In genomic region chr10:14405076-14406065, GRCh38 we compare ENCODE assay signal across 13 cellular contexts.
DNase-seq lines count a peak whose midpoint lies in the region; ATAC-seq and TF ChIP-seq lines count a peak whose summit lies in the region.
"Had no signal": no experiment of that assay in that cellular context is flagged by ENCODE, and none has a peak within 500 bp of the region (broad histone marks: within the 10 kb centered on the region; RNA-seq: fewer than 3 reads in every experiment).

No MANE protein-coding gene starts in this region.

- H3K9me3 ChIP-seq in mammary epithelial cell (replicated peaks; ENCODE audit: insufficient read depth, low read length) = no peaks in the 10 kb centered on the region

- intact Hi-C loops in mammary epithelial cell (cut with micrococcal nuclease) = no loop called here

- H4K20me1 ChIP-seq in mammary epithelial cell (ENCODE audit: insufficient read depth, low read length) = no peaks in the 10 kb centered on the region
- H4K20me1 ChIP-seq: BLaER1 treated with 17β-estradiol and CSF1 and Interleukin-3, amounts not matched to agents 10 nM and 100 nM had no signal

- ATAC-seq in GM21786 (IDR thresholded peaks at IDR 0.05; ENCODE audit: unreplicated experiment) = no peak
- ATAC-seq: HCT116 had no signal

- dilution Hi-C loops in mammary epithelial cell (cut with HindIII; ENCODE audit: low sequenced_read_pairs) = no loop called here

- no peak overlapping the region for H2AFZ ChIP-seq in mammary epithelial cell (ENCODE audit: low read depth, low read length)

- H3K4me2 ChIP-seq in mammary epithelial cell (ENCODE audit: insufficient read depth, low read depth, low read length) = no peak overlapping the region
- H3K4me2 ChIP-seq: BLaER1 treated with 17β-estradiol and CSF1 and Interleukin-3, amounts not matched to agents 10 nM and 100 nM had no signal

- peak; percentile 97 for DNase-seq in A172 (ENCODE audit: low spot score)
- DNase-seq in HS-5 (ENCODE audit: low read depth) = peak; percentile 86
- DNase-seq in mammary epithelial cell = peak; percentile 69
- peak; percentile 92 for DNase-seq in kidney tubule cell (ENCODE audit: low spot score)
- no peak for DNase-seq in GOT3 (lab: John Stamatoyannopoulos, UW)
- DNase-seq in KG1 (lab: John Stamatoyannopoulos, UW) = no peak
- no peak for DNase-seq in NCI-H82 (lab: John Stamatoyannopoulos, UW)
- DNase-seq: activated CD4-positive, alpha-beta T cell treated with anti-CD3 and anti-CD28 coated beads for 48 hours; nephron progenitor cell; SHP77 treated with DMSO at 0.1 percent for 48 hours had no signal

- H3K27me3 ChIP-seq in mammary epithelial cell (ENCODE audit: insufficient read depth, low read length) = no peaks in the 10 kb centered on the region
- H3K27me3 ChIP-seq: BLaER1 treated with 17β-estradiol and CSF1 and Interleukin-3, amounts not matched to agents 10 nM and 100 nM had no signal

- in situ Hi-C loops in mammary epithelial cell (cut with MboI; ENCODE audit: low sequenced_read_pairs in 2 of 2) = no loop called here

- BruUV-seq in mammary epithelial cell (replicated peaks; lab: Mats Ljungman, UMichigan) = no TSS peak

- no peaks in the 10 kb centered on the region for H3K36me3 ChIP-seq in mammary epithelial cell (ENCODE audit: insufficient read depth, low read length)
- H3K36me3 ChIP-seq: BLaER1 treated with 17β-estradiol and CSF1 and Interleukin-3, amounts not matched to agents 10 nM and 100 nM had no signal

- CTCF ChIA-PET in mammary epithelial cell (lab: Charles Lee; ENCODE audit: low non-redundant PET) = no interaction called here

- 74% methylated on average over 18 of the region's 18 CpGs for WGBS in mammary epithelial cell (ENCODE audit: low coverage, missing lambda C conversion rate)

- no peak overlapping the region for H3K27ac ChIP-seq in mammary epithelial cell (ENCODE audit: insufficient read depth, low read depth, low read length)
- H3K27ac ChIP-seq: BLaER1 treated with 17β-estradiol and CSF1 and Interleukin-3, amounts not matched to agents 10 nM and 100 nM had no signal

- H3K4me3 ChIP-seq in mammary epithelial cell (replicated peaks in 1 of 3; ENCODE audit: insufficient read depth in 1 of 3, low read depth in 2 of 3, low read length in 3 of 3) = no peak overlapping the region
- H3K4me3 ChIP-seq: BLaER1 treated with 17β-estradiol and CSF1 and Interleukin-3, amounts not matched to agents 10 nM and 100 nM had no signal

- H3K79me2 ChIP-seq in mammary epithelial cell (ENCODE audit: insufficient read depth, low read length) = no peaks in the 10 kb centered on the region

- TF ChIP-seq CTCF in mammary epithelial cell (conservative IDR thresholded peaks at IDR 0.05 in 1 of 2, IDR thresholded peaks at IDR 0.05 in 1 of 2; ENCODE audit: extremely low read depth in 1 of 2, insufficient read depth in 1 of 2, low read depth in 1 of 2, low read length in 2 of 2) = no peak

- no peak overlapping the region for H3K9ac ChIP-seq in mammary epithelial cell (ENCODE audit: insufficient read depth, low read length)
- H3K9ac ChIP-seq: BLaER1 treated with 17β-estradiol and CSF1 and Interleukin-3, amounts not matched to agents 10 nM and 100 nM had no signal

- no peaks in the 10 kb centered on the region for H3K4me1 ChIP-seq in mammary epithelial cell (ENCODE audit: insufficient read depth, low read length)

Comparison
In these comparisons a context has a peak if more than half of its experiments do, and no peak if none do; other contexts are left out.
1. DNase-seq: peak in A172 (single experiment), HS-5 (single experiment), mammary epithelial cell (single experiment) and kidney tubule cell (single experiment); none in GOT3 (single experiment), KG1 (single experiment) and NCI-H82 (single experiment).